In genomic region chr3:15279671-15280402, GRCh38 we compare ENCODE assay signal across 19 cellular contexts. TPM values are rescaled to one million over a fixed set of nuclear protein-coding genes. Genes with fewer than 3 reads are reported as not detected.
A peak's percentile ranks its signal among the peaks of the same experiment; 100 is the strongest.
DNase-seq lines count a peak whose midpoint lies in the region; ATAC-seq, FAIRE-seq and TF ChIP-seq lines count a peak whose summit lies in the region.
"Had no signal": no experiment of that assay in that cellular context is flagged by ENCODE, and none has a peak within 500 bp of the region (broad histone marks: within the 10 kb centered on the region; RNA-seq: fewer than 3 reads in every experiment).

No MANE protein-coding gene starts in this region.

- H3K4me3 ChIP-seq in A549 (no peak overlapping the region), DND-41 (ENCODE audit: low read depth in 1 of 2, low read length in 2 of 2) (peak overlapping the region in 1 of 2 experiments; percentile 11; a peak in 1 of 4 replicates), neutrophil (ENCODE audit: low read depth in 1 of 2, low read length in 1 of 2) (no peak overlapping the region)
- H3K4me3 ChIP-seq: HAP-1 had no signal

- H3K9me3 ChIP-seq in A549 (no peaks in the 10 kb centered on the region), DND-41 (ENCODE audit: insufficient read depth, low read length, severe bottlenecking) (no peaks in the 10 kb centered on the region), neutrophil (no peaks in the 10 kb centered on the region)
- H3K9me3 ChIP-seq: HAP-1 had no signal

- no peak overlapping the region for H3K4me2 ChIP-seq in A549
- H3K4me2 ChIP-seq in DND-41 (ENCODE audit: insufficient read depth, low read length), result peak overlapping the region; percentile 39

- POLR2A ChIA-PET in A549 (lab: Yijun Ruan, JAX), result no interaction called here

- CTCF ChIA-PET in A549 (lab: Yijun Ruan, JAX), result interaction anchor here (0.6 to 12.6 kb wide), 7 partner anchors 13 to 280 kb away, joined by 3 to 121 read pairs (median 3); no protein-coding TSS in a partner anchor

- no peaks in the 10 kb centered on the region for H3K4me1 ChIP-seq in A549
- H3K4me1 ChIP-seq in DND-41 (ENCODE audit: insufficient read depth, low read length), result peaks cover 74% of the 10 kb centered on the region
- H3K4me1 ChIP-seq in neutrophil (ENCODE audit: control insufficient read depth in 1 of 2, insufficient read depth in 1 of 2, low read depth in 1 of 2, low read length in 1 of 2), result peaks cover 16 to 34% of the 10 kb centered on the region in 2 experiments
- H3K4me1 ChIP-seq: HAP-1 had no signal

- FAIRE-seq in A549 (lab: Jason Lieb, UNC), result no peak
- FAIRE-seq: frontal cortex had no signal

- H3K36me3 ChIP-seq in DND-41 (ENCODE audit: insufficient read depth, low read length) (no peaks in the 10 kb centered on the region), neutrophil (no peaks in the 10 kb centered on the region)
- H3K36me3 ChIP-seq: HAP-1 had no signal

- TF ChIP-seq EP300 in A549 (IDR thresholded peaks at IDR 0.05), result no peak

- no peak for TF ChIP-seq CTCF in A549 (IDR thresholded peaks at IDR 0.05)
- TF ChIP-seq CTCF in DND-41 (IDR thresholded peaks at IDR 0.05; ENCODE audit: borderline replicate concordance, extremely low read depth, low read length, poor library complexity, severe bottlenecking), result peak; percentile 34
- TF ChIP-seq CTCF in neutrophil (IDR thresholded peaks at IDR 0.05), result no peak

- no peak for TF ChIP-seq POLR2A in A549 (IDR thresholded peaks at IDR 0.05; ENCODE audit: low read length)

- DNase-seq in A549 (ENCODE audit: low read depth in 1 of 2, low spot score in 1 of 2) (no peak), DND-41 (peak; percentile 38), HUDEP-2 (lab: John Stamatoyannopoulos, UW; ENCODE audit: unreplicated experiment in 76 of 76) (no peak), DMS 273 (lab: John Stamatoyannopoulos, UW; ENCODE audit: unreplicated experiment) (no peak), GM19238 (ENCODE audit: insufficient read length, low spot score) (no peak)
- DNase-seq: activated CD4-positive, alpha-beta T cell treated with anti-CD3 and anti-CD28 coated beads for 1 hour; central memory CD4-positive, alpha-beta T cell; naive thymus-derived CD4-positive, alpha-beta T cell; NCI-H187 treated with DMSO at 0.1 percent for 48 hours; NCI-H510A; SIG-M5; stimulated activated CD4-positive, alpha-beta T cell treated with anti-CD3 and anti-CD28 coated beads, Interleukin-12 subunit alpha, Interleukin-12 subunit beta, amount 100 ng/mL, for 4 hours; stimulated activated naive CD4-positive, alpha-beta T cell treated with Interleukin-2 at 50 U/mL for 16 hours; T-helper 2 cell had no signal

- H3K27me3 ChIP-seq in DND-41 (ENCODE audit: insufficient read depth, low read length, poor library complexity) (no peaks in the 10 kb centered on the region), neutrophil (no peaks in the 10 kb centered on the region)

- peaks cover 63% of the 10 kb centered on the region for H3K79me2 ChIP-seq in DND-41 (ENCODE audit: insufficient read depth, low read length)

- H3K27ac ChIP-seq in A549 (no peak overlapping the region), DND-41 (ENCODE audit: low read length) (peak overlapping the region; percentile 83), cingulate gyrus (ENCODE audit: low read depth, low read length) (peak overlapping the region; percentile 35), neutrophil (peak overlapping the region; percentile 37)

- ATAC-seq in A549 (peak; percentile 19 to 36; a peak in 2 of 6 replicates), DND-41 (ENCODE audit: insufficient read depth, low read depth) (peak; percentile 50), HG03469 (IDR thresholded peaks at IDR 0.05; ENCODE audit: unreplicated experiment) (no peak)
- ATAC-seq: naive thymus-derived CD4-positive, alpha-beta T cell had no signal

- WGBS in A549 (ENCODE audit: missing lambda C conversion rate), result 90% methylated on average over 12 of the region's 12 CpGs

- H4K20me1 ChIP-seq in DND-41 (ENCODE audit: insufficient read depth, low read length), result no peaks in the 10 kb centered on the region

- no peak overlapping the region for H2AFZ ChIP-seq in DND-41 (ENCODE audit: low read depth, low read length)

- H3K9ac ChIP-seq in DND-41 (ENCODE audit: low read depth, low read length), result peak overlapping the region; percentile 31

- TF ChIP-seq RAD21 in A549 (conservative IDR thresholded peaks at IDR 0.05 in 1 of 2, IDR thresholded peaks at IDR 0.05 in 1 of 2), result no peak

TF ChIP-seq in A549, 52 proteins besides CTCF, POLR2A, EP300 and RAD21:
- TF ChIP-seq KDM5A (IDR thresholded peaks at IDR 0.05) (no peak), TFCP2L1 (CRISPR knock-in tag; IDR thresholded peaks at IDR 0.05) (no peak), SREBF2 (IDR thresholded peaks at IDR 0.05) (no peak), GATA3 (IDR thresholded peaks at IDR 0.05; ENCODE audit: borderline replicate concordance) (no peak), PBX3 (IDR thresholded peaks at IDR 0.05) (no peak), HOXB5 (CRISPR knock-in tag; IDR thresholded peaks at IDR 0.05) (no peak), MAZ (IDR thresholded peaks at IDR 0.05; ENCODE audit: borderline replicate concordance, low read depth, low read length) (no peak), RNF2 (IDR thresholded peaks at IDR 0.05; ENCODE audit: borderline replicate concordance, low read depth) (no peak), EHF (CRISPR knock-in tag; IDR thresholded peaks at IDR 0.05) (no peak), USF2 (IDR thresholded peaks at IDR 0.05) (no peak), JUNB (IDR thresholded peaks at IDR 0.05) (no peak), NPAS2 (CRISPR knock-in tag; IDR thresholded peaks at IDR 0.05; ENCODE audit: borderline replicate concordance) (no peak), SMC3 (IDR thresholded peaks at IDR 0.05) (no peak)

RNA-seq across cellular contexts. Expression of gene SH3BP5, which starts 52.5 kb away (rescaled TPM):
- polyA plus RNA-seq in A549 (2011; rRNA removed), result 12.6 and 16.0 TPM in 2 replicates
- polyA plus RNA-seq in A549 (2012; cell fraction: cytosol; rRNA removed), result 13.6 and 13.9 TPM in 2 replicates
- polyA plus RNA-seq in A549 (2012; cell fraction: nucleus; rRNA removed), result 8.2 and 9.2 TPM in 2 replicates
- polyA plus RNA-seq in A549 (2017; fragmentation: RNase III; extraction: RNeasy Plus Mini Kit Qiagen cat#74134 plus additional on column Dnase treatment), result 10.5 to 11.2 TPM (median 10.9 TPM) in 3 replicates
- polyA minus RNA-seq in A549 (2011; rRNA and poly(A)+ RNA removed), result 7.3 and 7.5 TPM in 2 replicates

Comparison
In these comparisons a context has a peak if more than half of its experiments do, and no peak if none do; other contexts are left out.
1. H3K27ac ChIP-seq: peak in DND-41 (single experiment), cingulate gyrus (single experiment) and neutrophil (single experiment); none in A549 (0 of 2).